8 cellular contexts compared by ENCODE assay signal in the genomic region with DNA sequence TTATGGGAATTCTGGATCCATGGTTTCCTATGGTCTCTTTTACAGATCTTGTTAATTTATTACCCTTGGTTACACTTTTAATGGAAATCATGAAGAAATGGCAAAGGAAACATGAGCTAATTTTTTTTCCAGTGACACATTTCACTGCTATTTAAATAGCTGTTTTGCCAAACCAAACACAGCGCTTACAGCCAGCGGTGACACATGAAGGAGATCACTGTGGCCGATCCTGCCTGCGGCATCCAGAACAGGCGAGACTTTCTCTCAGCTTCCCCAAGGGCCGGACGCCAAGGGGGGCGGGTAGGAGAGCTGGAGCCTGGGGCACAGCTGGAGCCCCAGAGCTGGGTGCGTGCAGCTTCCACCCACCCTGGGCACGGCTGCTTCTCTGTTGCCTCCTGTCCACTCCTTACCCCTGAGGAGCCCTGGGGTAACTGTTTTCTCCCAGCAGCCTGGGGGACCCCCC.
A peak's percentile ranks its signal among the peaks of the same experiment; 100 is the strongest.
DNase-seq lines count a peak whose midpoint lies in the region; TF ChIP-seq lines count a peak whose summit lies in the region.

No MANE protein-coding gene starts in this region.

- peak overlapping the region; percentile 76 for H3K9ac ChIP-seq in smooth muscle cell (ENCODE audit: low read depth)

- H3K4me3 ChIP-seq in HEK293 (ENCODE audit: low read depth, low read length) (no peak overlapping the region), ascending aorta (peak overlapping the region in 1 of 2 donors; percentile 33), smooth muscle cell (no peak overlapping the region)

- intact Hi-C loops in ascending aorta (cut with DNase I) = loop anchor here (1.0 to 5.0 kb wide), 5 partner anchors 22 to 118 kb away; no protein-coding TSS in a partner anchor

- H3K79me2 ChIP-seq in smooth muscle cell (ENCODE audit: low read depth) = no peaks in the 10 kb centered on the region

- peaks cover 33% of the 10 kb centered on the region for H3K4me1 ChIP-seq in HEK293 (ENCODE audit: control insufficient read depth, insufficient read depth, low read length)
- peaks cover 22 to 55% of the 10 kb centered on the region in 2 donors for H3K4me1 ChIP-seq in ascending aorta
- H3K4me1 ChIP-seq in smooth muscle cell (ENCODE audit: low read depth) = peaks cover 33% of the 10 kb centered on the region

- CTCF ChIA-PET in HEK293 (lab: Yijun Ruan, JAX) = interaction anchor here (0.5 kb wide), 1 partner anchor 15 kb away, joined by 4 read pairs; no protein-coding TSS in a partner anchor

- H3K9me3 ChIP-seq in HEK293 (ENCODE audit: control insufficient read depth, insufficient read depth, low read depth, low read length) (no peaks in the 10 kb centered on the region), ascending aorta (no peaks in the 10 kb centered on the region), smooth muscle cell (replicated peaks; ENCODE audit: low read depth) (no peaks in the 10 kb centered on the region)

- H3K27ac ChIP-seq in HEK293 (ENCODE audit: extremely low read depth, low read depth, low read length) = peak overlapping the region; percentile 34; the same call in 1 of the 2 replicates
- peak overlapping the region; percentile 90 to 91 for H3K27ac ChIP-seq in ascending aorta
- peak overlapping the region; percentile 90 for H3K27ac ChIP-seq in smooth muscle cell (ENCODE audit: low read depth)

- DNase-seq in ascending aorta (ENCODE audit: low spot score in 2 of 2) (peak; percentile 68 to 96), hippocampal formation (lab: John Stamatoyannopoulos, UW) (peak; percentile 49 to 82), smooth muscle cell (lab: John Stamatoyannopoulos, UW; ENCODE audit: unreplicated experiment) (peak; percentile 41), COR-L47 (lab: John Stamatoyannopoulos, UW) (no peak), NCI-H1105 (lab: John Stamatoyannopoulos, UW) (no peak), SHP77 treated with DMSO at 0.1 percent for 48 hours (lab: John Stamatoyannopoulos, UW) (no peak)
- DNase-seq in stimulated activated CD4-positive, alpha-beta T cell treated with anti-CD3 and anti-CD28 coated beads, Interleukin-4, amount 100 ng/mL, for 24 hours = no peak

- H4K20me1 ChIP-seq in smooth muscle cell (ENCODE audit: low read depth) = no peaks in the 10 kb centered on the region

- H3K27me3 ChIP-seq in ascending aorta (no peaks in the 10 kb centered on the region), smooth muscle cell (ENCODE audit: low read depth) (no peaks in the 10 kb centered on the region)

- WGBS in smooth muscle cell (ENCODE audit: low lambda C conversion rate) = 11% methylated on average over 10 of the region's 10 CpGs

- POLR2A ChIA-PET in HEK293 (lab: Yijun Ruan, JAX) = no interaction called here

- H3K36me3 ChIP-seq in HEK293 (ENCODE audit: control insufficient read depth in 2 of 2, insufficient read depth in 1 of 2, low read length in 2 of 2) (no peaks in the 10 kb centered on the region), ascending aorta (no peaks in the 10 kb centered on the region), smooth muscle cell (ENCODE audit: low read depth) (no peaks in the 10 kb centered on the region)

- no peak overlapping the region for H2AFZ ChIP-seq in smooth muscle cell (ENCODE audit: low read depth)

- peak overlapping the region; percentile 71 for H3K4me2 ChIP-seq in smooth muscle cell

- peaks cover 15% of the 10 kb centered on the region for H3F3A ChIP-seq in smooth muscle cell (ENCODE audit: low read depth)

- TF ChIP-seq CTCF in HEK293 (tag by site-specific recombination; IDR thresholded peaks at IDR 0.05) = no peak
- TF ChIP-seq CTCF in ascending aorta (IDR thresholded peaks at IDR 0.05) = no peak
- no peak for TF ChIP-seq CTCF in smooth muscle cell (IDR thresholded peaks at IDR 0.05; ENCODE audit: borderline replicate concordance, insufficient read depth, poor library complexity, severe bottlenecking)

TF ChIP-seq in HEK293, 187 proteins besides CTCF, POLR2A, EP300 and RAD21:
- peak; percentile 75 for TF ChIP-seq GLIS2 (tag by site-specific recombination; IDR thresholded peaks at IDR 0.05)
- TF ChIP-seq ZEB2 (tag by site-specific recombination; IDR thresholded peaks at IDR 0.05) = peak; percentile 38; the same call in 1 of the 2 replicates
- TF ChIP-seq ZNF341 (tag by site-specific recombination; IDR thresholded peaks at IDR 0.05; ENCODE audit: low read depth) = peak; percentile 55; the same call in 1 of the 2 replicates
- no peak for TF ChIP-seq ZFP69B (tag by site-specific recombination; IDR thresholded peaks at IDR 0.05)
- TF ChIP-seq HIC1 (tag by site-specific recombination; IDR thresholded peaks at IDR 0.05) = 0 out of 2 replicates have a peak, but pooled peaks have one; percentile 34
- TF ChIP-seq, protein P1, sequence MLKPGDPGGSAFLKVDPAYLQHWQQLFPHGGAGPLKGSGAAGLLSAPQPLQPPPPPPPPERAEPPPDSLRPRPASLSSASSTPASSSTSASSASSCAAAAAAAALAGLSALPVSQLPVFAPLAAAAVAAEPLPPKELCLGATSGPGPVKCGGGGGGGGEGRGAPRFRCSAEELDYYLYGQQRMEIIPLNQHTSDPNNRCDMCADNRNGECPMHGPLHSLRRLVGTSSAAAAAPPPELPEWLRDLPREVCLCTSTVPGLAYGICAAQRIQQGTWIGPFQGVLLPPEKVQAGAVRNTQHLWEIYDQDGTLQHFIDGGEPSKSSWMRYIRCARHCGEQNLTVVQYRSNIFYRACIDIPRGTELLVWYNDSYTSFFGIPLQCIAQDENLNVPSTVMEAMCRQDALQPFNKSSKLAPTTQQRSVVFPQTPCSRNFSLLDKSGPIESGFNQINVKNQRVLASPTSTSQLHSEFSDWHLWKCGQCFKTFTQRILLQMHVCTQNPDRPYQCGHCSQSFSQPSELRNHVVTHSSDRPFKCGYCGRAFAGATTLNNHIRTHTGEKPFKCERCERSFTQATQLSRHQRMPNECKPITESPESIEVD (tag by site-specific recombination; IDR thresholded peaks at IDR 0.05) = peak; percentile 58; the same call in 1 of the 2 replicates
- TF ChIP-seq ZNF266 (tag by site-specific recombination; IDR thresholded peaks at IDR 0.05; ENCODE audit: low read depth) = no peak
- TF ChIP-seq ZIC2 (tag by site-specific recombination; IDR thresholded peaks at IDR 0.05) = peak; percentile 96
- TF ChIP-seq GLIS1 (tag by site-specific recombination; IDR thresholded peaks at IDR 0.05) = peak; percentile 86
- TF ChIP-seq ZNF561 (tag by site-specific recombination; IDR thresholded peaks at IDR 0.05; ENCODE audit: borderline replicate concordance) = peak; percentile 43; the same call in 1 of the 2 replicates
- TF ChIP-seq FEZF1 (tag by site-specific recombination; IDR thresholded peaks at IDR 0.05) = peak; percentile 94
- peak; percentile 54 for TF ChIP-seq ZNF600 (tag by site-specific recombination; IDR thresholded peaks at IDR 0.05)
- TF ChIP-seq ZNF423 (tag by site-specific recombination; IDR thresholded peaks at IDR 0.05) = peak; percentile 84
- no peak for TF ChIP-seq ZNF76 (tag by site-specific recombination; IDR thresholded peaks at IDR 0.05; ENCODE audit: borderline replicate concordance, low read depth)

Comparison
In these comparisons a context has a peak if more than half of its experiments do, and no peak if none do; other contexts are left out.
1. H3K27ac ChIP-seq: peak in every context shown above with its lines; median percentile 90 in ascending aorta; 90 in smooth muscle cell; 34 in HEK293.
2. DNase-seq: peak in ascending aorta (2 of 2), hippocampal formation (2 of 2) and smooth muscle cell (single experiment); none in COR-L47 (single experiment), NCI-H1105 (single experiment), SHP77 treated with DMSO at 0.1 percent for 48 hours (single experiment) and stimulated activated CD4-positive, alpha-beta T cell treated with anti-CD3 and anti-CD28 coated beads, Interleukin-4, amount 100 ng/mL, for 24 hours (single experiment).